ENCODE assay signal across 32 cellular contexts in the genomic region with DNA sequence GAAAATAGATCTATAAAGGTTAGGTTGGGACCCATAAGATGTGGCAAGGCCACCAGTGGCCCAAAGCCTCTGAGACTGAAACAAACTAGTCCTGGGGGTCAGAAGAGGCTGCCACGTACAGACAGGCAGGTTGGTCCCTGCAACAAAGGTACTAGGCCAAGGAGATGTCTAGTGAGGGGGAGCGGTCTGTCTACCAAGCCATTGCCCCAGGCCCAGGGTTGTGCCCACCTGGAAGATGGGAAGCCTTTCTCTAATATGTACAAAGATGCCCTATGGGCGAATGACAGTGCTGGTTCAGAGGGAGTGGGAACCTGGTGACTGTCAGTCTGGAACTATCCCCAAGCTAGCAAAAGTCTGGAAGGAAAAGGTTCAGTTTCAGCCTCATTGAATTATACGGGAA.
"Had no signal": no experiment of that assay in that cellular context is flagged by ENCODE, and none has a peak within 500 bp of the region (broad histone marks: within the 10 kb centered on the region; RNA-seq: fewer than 3 reads in every experiment).

No MANE protein-coding gene starts in this region.

- FAIRE-seq: astrocyte, bronchial epithelial cell had no signal

- H3K36me3 ChIP-seq: adrenal gland, ascending aorta, brain microvascular endothelial cell, breast epithelium, cardiac muscle cell had no signal

- H3K9me3 ChIP-seq: adrenal gland, ascending aorta, body of pancreas, breast epithelium had no signal

- H3K4me1 ChIP-seq: adrenal gland, ascending aorta, body of pancreas, breast epithelium had no signal

- DNase-seq: activated effector memory CD4-positive, alpha-beta T cell treated with anti-CD3 and anti-CD28 coated beads, Interleukin-2, amount 50 U/mL, for 16 hours; activated effector memory CD4-positive, alpha-beta T cell treated with Interleukin-2 at 50 U/mL for 16 hours; activated gamma-delta T cell; activated gamma-delta T cell treated with Interleukin-2 at 50 U/mL for 16 hours; activated naive CD4-positive, alpha-beta T cell; activated naive CD4-positive, alpha-beta T cell treated with anti-CD3 and anti-CD28 coated beads for 36 hours; activated naive CD4-positive, alpha-beta T cell treated with anti-CD3 and anti-CD28 coated beads, Interleukin-2, amount 10 ng/mL, durations not matched to agents 7 days and 5 days; activated naive CD4-positive, alpha-beta T cell treated with anti-CD3 and anti-CD28 coated beads, Interleukin-2, amount 50 U/mL, for 16 hours; activated naive CD4-positive, alpha-beta T cell treated with Interleukin-2 at 50 U/mL for 16 hours; activated naive CD8-positive, alpha-beta T cell treated with anti-CD3 and anti-CD28 coated beads for 36 hours; activated naive CD8-positive, alpha-beta T cell treated with anti-CD3 and anti-CD28 coated beads, Interleukin-2, amount 10 ng/mL, durations not matched to agents 7 days and 5 days; activated naive CD8-positive, alpha-beta T cell treated with anti-CD3 and anti-CD28 coated beads, Interleukin-2, amount 50 U/mL, for 24 hours; activated T-cell treated with anti-CD3 and anti-CD28 coated beads, Interleukin-2, amount 50 U/mL, for 1 hour; activated T-cell treated with anti-CD3 and anti-CD28 coated beads, Interleukin-2, amount 50 U/mL, for 24 hours; activated T-cell treated with anti-CD3 and anti-CD28 coated beads, Interleukin-2, amount 50 U/mL, for 4 hours; activated T-cell treated with anti-CD3 and anti-CD28 coated beads, Interleukin-2, amount 50 U/mL, for 48 hours; activated T-cell treated with anti-CD3 and anti-CD28 coated beads, Interleukin-2, amount 50 U/mL, for 72 hours; adrenal gland; amniotic stem cell; amygdala; anterior cingulate cortex; aorta; body of pancreas; brain microvascular endothelial cell; caudate nucleus; central memory CD4-positive, alpha-beta T cell; cerebellar nuclear complex had no signal

- H3K4me3 ChIP-seq: adrenal gland, ascending aorta, body of pancreas, breast epithelium, cardiac muscle cell had no signal

- H3K27ac ChIP-seq: adrenal gland, ascending aorta, body of pancreas, brain microvascular endothelial cell, breast epithelium, cardiac muscle cell had no signal

- H3K27me3 ChIP-seq: adrenal gland, ascending aorta, body of pancreas, brain microvascular endothelial cell had no signal
